9 cellular contexts compared by ENCODE assay signal in genomic region chr19:35143231-35143715, GRCh38. TPM values are rescaled to one million over a fixed set of nuclear protein-coding genes. Genes with fewer than 3 reads are reported as not detected.
DNase-seq lines count a peak whose midpoint lies in the region; ATAC-seq and TF ChIP-seq lines count a peak whose summit lies in the region.
"Had no signal": no experiment of that assay in that cellular context is flagged by ENCODE, and none has a peak within 500 bp of the region (broad histone marks: within the 10 kb centered on the region; RNA-seq: fewer than 3 reads in every experiment).

Gene FXYD7, plus strand, starts transcription at chr19:35143255. Its CDS starts 79 bp downstream, at chr19:35143334.

- no peak within 1 kb of the TSS for H2BK120ac ChIP-seq in neuronal stem cell (ENCODE audit: low read depth, low read length)

- H3K4me3 ChIP-seq in DOHH2 (ENCODE audit: low read length) (peak within 1 kb of the TSS; percentile 72), neuronal stem cell (ENCODE audit: low read length in 2 of 2) (peak within 1 kb of the TSS in 1 of 2 donors; percentile 73), sigmoid colon (peak within 1 kb of the TSS in 1 of 4 donors; percentile 17), SJCRH30 (no peak within 1 kb of the TSS)

- H4K20me1 ChIP-seq in DOHH2 (ENCODE audit: control insufficient read depth, insufficient read depth, low read depth, low read length): no peaks in the 10 kb centered on the region

- TF ChIP-seq CTCF in DOHH2 (IDR thresholded peaks at IDR 0.05; ENCODE audit: low read depth, low read length, poor library complexity, severe bottlenecking) (no peak), sigmoid colon (IDR thresholded peaks at IDR 0.05) (no peak)

- H4K91ac ChIP-seq in neuronal stem cell (ENCODE audit: low read depth, low read length, poor library complexity): no peak within 1 kb of the TSS

- peak within 1 kb of the TSS; percentile 29 for H3K23ac ChIP-seq in neuronal stem cell (ENCODE audit: low read depth, low read length, poor library complexity)

- peak within 1 kb of the TSS; percentile 67 for H3K18ac ChIP-seq in neuronal stem cell (ENCODE audit: low read length)

- H2BK15ac ChIP-seq in neuronal stem cell (ENCODE audit: low read length): peak within 1 kb of the TSS; percentile 41

- H4K8ac ChIP-seq in neuronal stem cell (ENCODE audit: low read depth, low read length): no peak within 1 kb of the TSS

- peaks cover 8% of the 10 kb centered on the region; the same call in 1 of the 2 replicates for H3F3A ChIP-seq in DOHH2 (ENCODE audit: control insufficient read depth, insufficient read depth)

- no peaks in the 10 kb centered on the region for H3K9me3 ChIP-seq in DOHH2 (ENCODE audit: control insufficient read depth, insufficient read depth, low read length)
- no peaks in the 10 kb centered on the region for H3K9me3 ChIP-seq in neuronal stem cell (replicated peaks in 1 of 2; ENCODE audit: control insufficient read depth in 2 of 2, insufficient read depth in 1 of 2, low read depth in 1 of 2, low read length in 2 of 2)
- no peaks in the 10 kb centered on the region for H3K9me3 ChIP-seq in sigmoid colon
- H3K9me3 ChIP-seq in SJCRH30 (replicated peaks): no peaks in the 10 kb centered on the region

- H3K9ac ChIP-seq in neuronal stem cell (ENCODE audit: low read depth, low read length, poor library complexity): peak within 1 kb of the TSS; percentile 54

- peak within 1 kb of the TSS; percentile 79 for H2AFZ ChIP-seq in neuronal stem cell (ENCODE audit: low read length)

- WGBS in neuronal stem cell (ENCODE audit: extremely low coverage in 2 of 2, insufficient read length in 2 of 2, insufficient replicate concordance in 1 of 2), 2 donors: no CpG with 5 or more reads among the region's 31 CpGs
- WGBS in sigmoid colon, 2 donors: 8 to 9% methylated on average over 31 of the region's 31 CpGs

- peak within 1 kb of the TSS; percentile 18 for H2AK5ac ChIP-seq in neuronal stem cell (ENCODE audit: low read depth, low read length)

- H3K36me3 ChIP-seq in DOHH2 (ENCODE audit: control insufficient read depth, low read length) (no peaks in the 10 kb centered on the region), neuronal stem cell (replicated peaks in 1 of 2; ENCODE audit: control insufficient read depth in 2 of 2, insufficient read depth in 2 of 2, low read length in 2 of 2) (no peaks in the 10 kb centered on the region), sigmoid colon (no peaks in the 10 kb centered on the region), SJCRH30 (no peaks in the 10 kb centered on the region)

- H3K14ac ChIP-seq in neuronal stem cell (ENCODE audit: low read length): no peak within 1 kb of the TSS

- no peaks in the 10 kb centered on the region for H3K9me2 ChIP-seq in DOHH2 (replicated peaks; ENCODE audit: control insufficient read depth, low read length)

- H2BK12ac ChIP-seq in neuronal stem cell (ENCODE audit: low read length): no peak within 1 kb of the TSS

- no peak for ATAC-seq in HG03135 (IDR thresholded peaks at IDR 0.05; ENCODE audit: unreplicated experiment)

- H3K4ac ChIP-seq in neuronal stem cell (ENCODE audit: low read length): no peak within 1 kb of the TSS

- no peaks in the 10 kb centered on the region for H3K79me1 ChIP-seq in neuronal stem cell (ENCODE audit: low read depth, low read length)

- DNase-seq in NCI-H2227 treated with DMSO at 0.1 percent for 48 hours (lab: John Stamatoyannopoulos, UW) (peak; percentile 85), neuronal stem cell (ENCODE audit: low spot score) (no peak), sigmoid colon (no peak), SJCRH30 (no peak), HK-2 (ENCODE audit: unreplicated experiment) (no peak)
- DNase-seq: KG1 had no signal

- no peak within 1 kb of the TSS for H2BK5ac ChIP-seq in neuronal stem cell (ENCODE audit: low read length)

- TF ChIP-seq POLR2A in sigmoid colon (IDR thresholded peaks at IDR 0.05): no peak

- H3K4me2 ChIP-seq in DOHH2 (ENCODE audit: low read length): peak within 1 kb of the TSS; percentile 86
- peak within 1 kb of the TSS; percentile 89 for H3K4me2 ChIP-seq in neuronal stem cell (ENCODE audit: insufficient read depth, low read length, poor library complexity, severe bottlenecking)

- peaks cover 25% of the 10 kb centered on the region for H3K27me3 ChIP-seq in DOHH2 (ENCODE audit: control insufficient read depth, low read length)
- peaks cover 2 to 80% (median 41%) of the 10 kb centered on the region in 3 experiments for H3K27me3 ChIP-seq in neuronal stem cell (ENCODE audit: control insufficient read depth in 3 of 3, insufficient read depth in 3 of 3, low read depth in 1 of 3, low read length in 3 of 3)
- peaks cover 30 to 72% (median 37%) of the 10 kb centered on the region in 3 donors for H3K27me3 ChIP-seq in sigmoid colon
- H3K27me3 ChIP-seq in SJCRH30: peaks cover 18% of the 10 kb centered on the region; the same call in 1 of the 2 replicates

- no peak within 1 kb of the TSS for H3K27ac ChIP-seq in DOHH2 (ENCODE audit: low read depth, low read length)
- peak within 1 kb of the TSS; percentile 72 for H3K27ac ChIP-seq in cingulate gyrus (ENCODE audit: low read depth, low read length)
- H3K27ac ChIP-seq in neuronal stem cell (replicated peaks; ENCODE audit: low read length): no peak within 1 kb of the TSS
- no peak within 1 kb of the TSS for H3K27ac ChIP-seq in sigmoid colon
- no peak within 1 kb of the TSS for H3K27ac ChIP-seq in SJCRH30

- intact Hi-C loops in sigmoid colon (cut with DNase I): loop anchor here (5.0 to 10.0 kb wide), 2 partner anchors 76 to 122 kb away; partner anchors contain the start of gene USF2

- no peak for TF ChIP-seq EP300 in sigmoid colon (IDR thresholded peaks at IDR 0.05)

- no peaks in the 10 kb centered on the region for H3K79me2 ChIP-seq in DOHH2 (ENCODE audit: control insufficient read depth, low read length)

- H3K4me1 ChIP-seq in DOHH2 (ENCODE audit: control insufficient read depth, low read length) (peaks cover 33% of the 10 kb centered on the region), neuronal stem cell (ENCODE audit: control insufficient read depth in 2 of 2, insufficient read depth in 1 of 2, low read depth in 1 of 2, low read length in 2 of 2) (peaks cover 30 to 31% of the 10 kb centered on the region in 2 donors), sigmoid colon (peaks cover 0 to 47% (median 32%) of the 10 kb centered on the region in 4 donors), SJCRH30 (no peaks in the 10 kb centered on the region)

RNA-seq across cellular contexts. Expression of gene FXYD7, which starts in this region (rescaled TPM):
- 2.3 TPM for polyA plus RNA-seq in neuronal stem cell (2013, experiment 1 of 2)
- polyA plus RNA-seq in neuronal stem cell (2013, experiment 2 of 2): 2.6 TPM
- total RNA-seq in sigmoid colon: 1 to 10 TPM in 1 of 4 donors, not detected in 3; 3.3 TPM
- polyA plus RNA-seq in sigmoid colon: 1 to 10 TPM in 1 of 3 donors, not detected in 2; 1.7 TPM
- not detected in 2 replicates for total RNA-seq in SJCRH30 (2014; rRNA removed; shearing (Covaris generic))
